In genomic region chr16:10245002-10245401, GRCh38 we compare ENCODE assay signal across 30 cellular contexts.
"Had no signal": no experiment of that assay in that cellular context is flagged by ENCODE, and none has a peak within 500 bp of the region (broad histone marks: within the 10 kb centered on the region; RNA-seq: fewer than 3 reads in every experiment).

No MANE protein-coding gene starts in this region.

- H3K4me3 ChIP-seq: adrenal gland, ascending aorta, coronary artery, gastroesophageal sphincter, hepatocyte, sigmoid colon, uterus had no signal

- H3K27me3 Mint-ChIP-seq: activated CD4-positive, alpha-beta memory T cell treated with anti-CD3 and anti-CD28 coated beads for 36 hours; stimulated activated naive CD8-positive, alpha-beta T cell treated with anti-CD3 and anti-CD28 coated beads, Interleukin-15, Interleukin-2, amounts not matched to agents 100 ng/mL and 50 ng/mL, for 24 hours had no signal

- H3K27ac Mint-ChIP-seq: activated CD4-positive, alpha-beta memory T cell treated with anti-CD3 and anti-CD28 coated beads for 36 hours; activated CD4-positive, alpha-beta T cell treated with anti-CD3 and anti-CD28 coated beads, Interleukin-2, amount 10 ng/mL, durations not matched to agents 24 days and 14 days; activated naive CD4-positive, alpha-beta T cell treated with anti-CD3 and anti-CD28 coated beads for 36 hours; activated naive CD8-positive, alpha-beta T cell treated with anti-CD3 and anti-CD28 coated beads for 36 hours; activated T-helper 1 cell treated with anti-CD3 and anti-CD28 coated beads, Interleukin-12 subunit alpha, Interleukin-12 subunit beta, Interleukin-2, Interleukin-4 antibody, amounts not matched to agents 30 ng/mL and 10 ng/mL and 1 ng/mL, durations not matched to agents 14 hours and 24 hours and 36 hours; brain; mesothelial cell of epicardium; naive thymus-derived CD8-positive, alpha-beta T cell; progenitor cell of endocrine pancreas; stimulated activated effector memory CD8-positive, alpha-beta T cell treated with anti-CD3 and anti-CD28 coated beads, Interleukin-12 subunit alpha, Interleukin-12 subunit beta, amount 100 ng/mL, for 72 hours; stimulated activated naive CD8-positive, alpha-beta T cell treated with anti-CD3 and anti-CD28 coated beads, Interleukin-15, Interleukin-2, amounts not matched to agents 100 ng/mL and 50 ng/mL, for 24 hours; T-helper 1 cell treated with Interleukin-12 subunit alpha and Interleukin-12 subunit beta and Interleukin-4 antibody, amounts not matched to agents 30 μg/mL and 1 μg/mL, for 36 hours; type B pancreatic cell had no signal

- H3K27ac ChIP-seq: adrenal gland, ascending aorta, coronary artery, gastroesophageal sphincter, hepatocyte, sigmoid colon, uterus, WERI-Rb-1 had no signal

- ATAC-seq: gastroesophageal sphincter; left cardiac atrium; naive thymus-derived CD8-positive, alpha-beta T cell; stimulated activated effector memory CD8-positive, alpha-beta T cell treated with anti-CD3 and anti-CD28 coated beads, Interleukin-12 subunit alpha, Interleukin-12 subunit beta, amount 100 ng/mL, for 72 hours had no signal

- H3K9me3 ChIP-seq: adrenal gland, ascending aorta, gastroesophageal sphincter, sigmoid colon, uterus had no signal

- H2AFZ ChIP-seq: hepatocyte had no signal

- H3K9me3 Mint-ChIP-seq: activated CD4-positive, alpha-beta memory T cell treated with anti-CD3 and anti-CD28 coated beads for 36 hours; activated CD4-positive, alpha-beta T cell treated with anti-CD3 and anti-CD28 coated beads, Interleukin-2, amount 10 ng/mL, durations not matched to agents 24 days and 14 days; activated naive CD4-positive, alpha-beta T cell treated with anti-CD3 and anti-CD28 coated beads for 36 hours; activated naive CD8-positive, alpha-beta T cell treated with anti-CD3 and anti-CD28 coated beads for 36 hours; activated T-helper 1 cell treated with anti-CD3 and anti-CD28 coated beads, Interleukin-12 subunit alpha, Interleukin-12 subunit beta, Interleukin-2, Interleukin-4 antibody, amounts not matched to agents 30 ng/mL and 10 ng/mL and 1 ng/mL, durations not matched to agents 14 hours and 24 hours and 36 hours; mesothelial cell of epicardium; naive thymus-derived CD8-positive, alpha-beta T cell; neural crest cell; stimulated activated effector memory CD8-positive, alpha-beta T cell treated with anti-CD3 and anti-CD28 coated beads, Interleukin-12 subunit alpha, Interleukin-12 subunit beta, amount 100 ng/mL, for 72 hours; stimulated activated naive CD8-positive, alpha-beta T cell treated with anti-CD3 and anti-CD28 coated beads, Interleukin-15, Interleukin-2, amounts not matched to agents 100 ng/mL and 50 ng/mL, for 24 hours; T-helper 1 cell treated with Interleukin-12 subunit alpha and Interleukin-12 subunit beta and Interleukin-4 antibody, amounts not matched to agents 30 μg/mL and 1 μg/mL, for 36 hours; type B pancreatic cell had no signal

- H3K4me2 ChIP-seq: hepatocyte had no signal

- DNase-seq: activated CD4-positive, alpha-beta memory T cell treated with anti-CD3 and anti-CD28 coated beads for 36 hours; activated CD4-positive, alpha-beta T cell treated with anti-CD3 and anti-CD28 coated beads, Interleukin-2, amount 10 ng/mL, durations not matched to agents 24 days and 14 days; activated CD4-positive, CD25-positive, alpha-beta regulatory T cell treated with anti-CD3 and anti-CD28 coated beads, Interleukin-2, amount 50 U/mL, for 72 hours; activated CD8-positive, alpha-beta memory T cell treated with anti-CD3 and anti-CD28 coated beads, Interleukin-2, amount 50 U/mL, for 4 hours; activated effector memory CD4-positive, alpha-beta T cell treated with anti-CD3 and anti-CD28 coated beads, Interleukin-2, amount 50 U/mL, for 16 hours; activated naive CD4-positive, alpha-beta T cell treated with anti-CD3 and anti-CD28 coated beads for 36 hours; activated naive CD8-positive, alpha-beta T cell treated with anti-CD3 and anti-CD28 coated beads for 36 hours; activated T-cell treated with anti-CD3 and anti-CD28 coated beads, Interleukin-2, amount 50 U/mL, for 1 hour; adrenal gland; left cardiac atrium; naive thymus-derived CD8-positive, alpha-beta T cell; sigmoid colon; small intestine; stimulated activated CD4-positive, alpha-beta T cell treated with anti-CD3 and anti-CD28 coated beads, Interleukin-4, amount 100 ng/mL, for 24 hours; T-helper 9 cell; uterus; WERI-Rb-1 had no signal

- H3K4me3 Mint-ChIP-seq: activated CD4-positive, alpha-beta memory T cell treated with anti-CD3 and anti-CD28 coated beads for 36 hours; activated CD4-positive, alpha-beta T cell treated with anti-CD3 and anti-CD28 coated beads, Interleukin-2, amount 10 ng/mL, durations not matched to agents 24 days and 14 days; activated naive CD4-positive, alpha-beta T cell treated with anti-CD3 and anti-CD28 coated beads for 36 hours; activated naive CD8-positive, alpha-beta T cell treated with anti-CD3 and anti-CD28 coated beads for 36 hours; activated T-helper 1 cell treated with anti-CD3 and anti-CD28 coated beads, Interleukin-12 subunit alpha, Interleukin-12 subunit beta, Interleukin-2, Interleukin-4 antibody, amounts not matched to agents 30 ng/mL and 10 ng/mL and 1 ng/mL, durations not matched to agents 14 hours and 24 hours and 36 hours; brain; mesothelial cell of epicardium; naive thymus-derived CD8-positive, alpha-beta T cell; neural crest cell; stimulated activated effector memory CD8-positive, alpha-beta T cell treated with anti-CD3 and anti-CD28 coated beads, Interleukin-12 subunit alpha, Interleukin-12 subunit beta, amount 100 ng/mL, for 72 hours; stimulated activated naive CD8-positive, alpha-beta T cell treated with anti-CD3 and anti-CD28 coated beads, Interleukin-15, Interleukin-2, amounts not matched to agents 100 ng/mL and 50 ng/mL, for 24 hours; T-helper 1 cell treated with Interleukin-12 subunit alpha and Interleukin-12 subunit beta and Interleukin-4 antibody, amounts not matched to agents 30 μg/mL and 1 μg/mL, for 36 hours; type B pancreatic cell had no signal

- H3K4me1 ChIP-seq: adrenal gland, ascending aorta, gastroesophageal sphincter, uterus had no signal

- H3K4me1 Mint-ChIP-seq: activated CD4-positive, alpha-beta T cell treated with anti-CD3 and anti-CD28 coated beads, Interleukin-2, amount 10 ng/mL, durations not matched to agents 24 days and 14 days; activated naive CD8-positive, alpha-beta T cell treated with anti-CD3 and anti-CD28 coated beads for 36 hours; brain; stimulated activated effector memory CD8-positive, alpha-beta T cell treated with anti-CD3 and anti-CD28 coated beads, Interleukin-12 subunit alpha, Interleukin-12 subunit beta, amount 100 ng/mL, for 72 hours had no signal

- H3K79me2 ChIP-seq: hepatocyte had no signal

- H3K36me3 ChIP-seq: adrenal gland, ascending aorta, gastroesophageal sphincter, sigmoid colon, uterus, WERI-Rb-1 had no signal

- H3K36me3 Mint-ChIP-seq: activated CD4-positive, alpha-beta memory T cell treated with anti-CD3 and anti-CD28 coated beads for 36 hours; activated naive CD8-positive, alpha-beta T cell treated with anti-CD3 and anti-CD28 coated beads for 36 hours; brain; mesothelial cell of epicardium; naive thymus-derived CD8-positive, alpha-beta T cell; stimulated activated effector memory CD8-positive, alpha-beta T cell treated with anti-CD3 and anti-CD28 coated beads, Interleukin-12 subunit alpha, Interleukin-12 subunit beta, amount 100 ng/mL, for 72 hours; type B pancreatic cell had no signal

- H3K27me3 ChIP-seq: adrenal gland, ascending aorta, hepatocyte, sigmoid colon, uterus had no signal
